ENCODE assay signal across 8 cellular contexts in genomic region chr9:97853056-97853843, GRCh38. TPM values are rescaled to one million over a fixed set of nuclear protein-coding genes. Genes with fewer than 3 reads are reported as not detected.
A peak's percentile ranks its signal among the peaks of the same experiment; 100 is the strongest.
DNase-seq lines count a peak whose midpoint lies in the region; ATAC-seq and TF ChIP-seq lines count a peak whose summit lies in the region.

TSS of gene FOXE1 (plus strand) at chr9:97853226. CDS start at chr9:97853915, 689 bp downstream.

- ATAC-seq in left colon = no peak
- no peak for ATAC-seq in GM18519 (IDR thresholded peaks at IDR 0.05; ENCODE audit: low FRiP score, unreplicated experiment)

- peaks cover 72% of the 10 kb centered on the region for H3K27me3 ChIP-seq in BJ (ENCODE audit: control insufficient read depth, insufficient read depth, low read length)

- CTCF ChIA-PET in BJ (lab: Yijun Ruan, JAX) = interaction anchor here (0.9 to 1.4 kb wide), 4 partner anchors 10 to 145 kb away, joined by 3 to 7 read pairs (median 3); no protein-coding TSS in a partner anchor

- H3K9me3 Mint-ChIP-seq in dendritic cell treated with granulocyte-macrophage colony-stimulating factor and Interleukin-4, amounts not matched to agents 40 ng/mL and 50 ng/mL, for 4 days = no peaks in the 10 kb centered on the region
- no peaks in the 10 kb centered on the region for H3K9me3 Mint-ChIP-seq in nephron

- H3K4me1 Mint-ChIP-seq in dendritic cell treated with granulocyte-macrophage colony-stimulating factor and Interleukin-4, amounts not matched to agents 40 ng/mL and 50 ng/mL, for 4 days (ENCODE audit: low read depth) = peaks cover 29% of the 10 kb centered on the region
- peaks cover 5% of the 10 kb centered on the region for H3K4me1 Mint-ChIP-seq in nephron

- intact Hi-C loops in dendritic cell treated with granulocyte-macrophage colony-stimulating factor and Interleukin-4, amounts not matched to agents 40 ng/mL and 50 ng/mL, for 4 days (cut with micrococcal nuclease) = no loop called here
- intact Hi-C loops in left colon (cut with DNase I, micrococcal nuclease) = no loop called here

- DNase-seq in BJ (ENCODE audit: low read depth) = no peak
- peak; percentile 88 for DNase-seq in HK-2 (ENCODE audit: unreplicated experiment)
- no peak for DNase-seq in NOMO-1 (lab: John Stamatoyannopoulos, UW; ENCODE audit: unreplicated experiment in 2 of 2)
- DNase-seq in left colon = no peak
- DNase-seq in stimulated activated CD4-positive, alpha-beta T cell treated with anti-CD3 and anti-CD28 coated beads, Interleukin-1b, Interleukin-23, amount 100 ng/mL, for 48 hours = no peak

- H3K27ac Mint-ChIP-seq in dendritic cell treated with granulocyte-macrophage colony-stimulating factor and Interleukin-4, amounts not matched to agents 40 ng/mL and 50 ng/mL, for 4 days = no peak within 1 kb of the TSS
- H3K27ac Mint-ChIP-seq in nephron = no peak within 1 kb of the TSS

- peak within 1 kb of the TSS; percentile 29 for H3K4me3 ChIP-seq in BJ (ENCODE audit: low read depth, low read length)

- peaks cover 89% of the 10 kb centered on the region for H3K27me3 Mint-ChIP-seq in dendritic cell treated with granulocyte-macrophage colony-stimulating factor and Interleukin-4, amounts not matched to agents 40 ng/mL and 50 ng/mL, for 4 days
- H3K27me3 Mint-ChIP-seq in nephron (ENCODE audit: low read depth) = peaks cover 95% of the 10 kb centered on the region

- H3K36me3 Mint-ChIP-seq in dendritic cell treated with granulocyte-macrophage colony-stimulating factor and Interleukin-4, amounts not matched to agents 40 ng/mL and 50 ng/mL, for 4 days (ENCODE audit: low read depth) = no peaks in the 10 kb centered on the region
- no peaks in the 10 kb centered on the region for H3K36me3 Mint-ChIP-seq in nephron (ENCODE audit: low read depth)

- POLR2A ChIA-PET in BJ (lab: Charles Lee) = interaction anchor here (0.6 kb wide), 1 partner anchor 140 kb away, joined by 6 read pairs; no protein-coding TSS in a partner anchor

- TF ChIP-seq CTCF in BJ (IDR thresholded peaks at IDR 0.05; ENCODE audit: insufficient read depth, low read depth, low read length) (no peak), nephron (IDR thresholded peaks at IDR 0.05; ENCODE audit: unreplicated experiment in 3 of 3) (no peak)

- H3K4me3 Mint-ChIP-seq in dendritic cell treated with granulocyte-macrophage colony-stimulating factor and Interleukin-4, amounts not matched to agents 40 ng/mL and 50 ng/mL, for 4 days = peak within 1 kb of the TSS; percentile 88
- H3K4me3 Mint-ChIP-seq in nephron = peak within 1 kb of the TSS; percentile 86 to 87 (median 87)

- H3K36me3 ChIP-seq in BJ (ENCODE audit: control insufficient read depth, insufficient read depth, low read length) = no peaks in the 10 kb centered on the region

RNA-seq across cellular contexts. Expression of gene FOXE1, which starts in this region (rescaled TPM):
- polyA plus RNA-seq in BJ (2011; rRNA removed) = 4.9 and 5.3 TPM in 2 replicates
- 3.0 and 4.0 TPM in 2 replicates for polyA minus RNA-seq in BJ (2011; rRNA and poly(A)+ RNA removed)
- total RNA-seq in left colon = under 1 TPM in 1 of 2 donors, not detected in 1; 0.08 TPM
